In the genomic region with DNA sequence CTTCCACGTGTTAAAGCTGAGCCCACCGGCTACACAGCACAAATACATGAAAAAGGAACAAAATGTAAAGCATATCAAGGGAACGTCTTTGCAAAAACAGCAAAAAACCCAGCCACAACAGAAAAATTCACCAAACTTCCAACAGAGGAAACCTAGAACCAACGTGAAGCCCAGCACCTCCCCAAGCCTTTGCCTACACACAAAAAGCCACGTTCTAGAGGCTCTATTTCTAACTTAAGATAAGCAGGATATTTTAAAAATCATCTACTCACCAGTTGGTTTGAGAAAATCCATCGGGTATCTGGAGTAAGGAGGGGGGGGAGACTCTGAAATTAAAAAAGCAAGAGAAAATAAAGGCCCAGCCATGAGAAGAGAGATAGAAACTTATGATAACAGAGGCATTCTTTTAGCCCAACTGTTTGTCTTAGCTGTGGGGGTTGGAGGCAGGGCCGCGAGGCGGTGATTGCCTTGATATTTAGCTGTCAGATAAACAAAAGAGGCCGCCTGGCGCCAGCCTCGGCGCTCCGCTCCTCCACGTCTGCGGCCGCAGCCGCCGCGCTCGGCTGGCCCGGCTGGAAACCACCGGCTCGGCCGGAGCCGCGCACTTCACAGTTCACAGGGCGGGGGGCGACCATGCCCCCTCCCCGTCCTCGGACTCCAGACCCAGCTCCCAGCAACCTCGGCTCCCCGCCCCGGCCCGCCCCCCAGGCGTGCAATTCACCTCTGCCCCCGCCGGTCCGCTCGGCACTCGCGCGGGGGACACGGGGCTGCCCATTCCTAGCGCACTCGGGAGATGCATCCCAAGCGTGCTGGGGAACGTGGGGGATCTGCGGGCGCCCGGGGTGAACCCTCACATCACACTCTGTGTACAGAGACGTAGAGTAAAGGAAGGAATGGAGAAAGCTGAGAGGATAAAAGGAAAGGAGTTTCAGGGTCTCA, we compare ENCODE assay signal across 8 cellular contexts. TPM values are rescaled to one million over a fixed set of nuclear protein-coding genes. Genes with fewer than 3 reads are reported as not detected.
DNase-seq lines count a peak whose midpoint lies in the region; ATAC-seq and TF ChIP-seq lines count a peak whose summit lies in the region.

No MANE protein-coding gene starts in this region.

- H3F3A ChIP-seq in SU-DHL-6 (ENCODE audit: insufficient read depth), result peaks cover 19% of the 10 kb centered on the region

- H3K27ac ChIP-seq in HUES64 (ENCODE audit: low read depth, low read length) (no peak overlapping the region; the same call in 1 of the 2 replicates), SU-DHL-6 (ENCODE audit: low read depth, low read length) (peak overlapping the region; percentile 39), breast epithelium (peak overlapping the region; percentile 81 to 99)

- peak overlapping the region; percentile 69 for H3K4me2 ChIP-seq in SU-DHL-6 (ENCODE audit: low read depth, low read length, poor library complexity, severe bottlenecking)

- peaks cover 92% of the 10 kb centered on the region for H3K36me3 Mint-ChIP-seq in Calu3 (ENCODE audit: insufficient read depth, unreplicated experiment)

- H4K20me1 ChIP-seq in SU-DHL-6 (ENCODE audit: low read depth, low read length), result peaks cover 9% of the 10 kb centered on the region; the same call in 1 of the 2 replicates

- peaks cover 46% of the 10 kb centered on the region for H3K4me1 ChIP-seq in HUES64 (ENCODE audit: insufficient read depth, low read length)
- peaks cover 8 to 19% of the 10 kb centered on the region in 2 donors for H3K4me1 ChIP-seq in breast epithelium

- WGBS in HUES64, result under 1% methylated on average over 49 of the region's 52 CpGs

- H3K4me3 ChIP-seq in HUES64 (ENCODE audit: low read length), result peak overlapping the region; percentile 73
- peak overlapping the region; percentile 55 for H3K4me3 ChIP-seq in SU-DHL-6 (ENCODE audit: insufficient read depth, low read length, poor library complexity, severe bottlenecking)
- H3K4me3 ChIP-seq in breast epithelium, result peak overlapping the region; percentile 90 to 97 (median 91)

- H3K4me1 Mint-ChIP-seq in Calu3 (ENCODE audit: low read depth, unreplicated experiment), result peaks cover 54% of the 10 kb centered on the region

- no peaks in the 10 kb centered on the region for H3K27me3 Mint-ChIP-seq in Calu3 (ENCODE audit: unreplicated experiment)

- H3K27me3 ChIP-seq in HUES64 (ENCODE audit: insufficient read depth, low read length), result peaks cover 12% of the 10 kb centered on the region; the same call in 1 of the 2 replicates
- no peaks in the 10 kb centered on the region for H3K27me3 ChIP-seq in SU-DHL-6 (ENCODE audit: low read length)
- no peaks in the 10 kb centered on the region for H3K27me3 ChIP-seq in breast epithelium

- no peak for TF ChIP-seq POLR2A in breast epithelium (IDR thresholded peaks at IDR 0.05)

- intact Hi-C loops in Calu3 (cut with micrococcal nuclease; ENCODE audit: unreplicated experiment) (loop anchor here (5.0 to 10.0 kb wide), 3 partner anchors 116 to 274 kb away; no protein-coding TSS in a partner anchor), breast epithelium (cut with DNase I; ENCODE audit: low total_unique reads) (no loop called here)

- BruUV-seq in Calu3 (replicated peaks; lab: Mats Ljungman, UMichigan), result TSS peak; percentile 2

- CTCF ChIA-PET in Calu3 (lab: Charles Lee), result interaction anchor here (0.6 to 1.1 kb wide), 3 partner anchors 9 to 49 kb away, joined by 3 to 4 read pairs (median 3); no protein-coding TSS in a partner anchor

- H3K9me3 ChIP-seq in HUES64 (ENCODE audit: insufficient read depth, low read depth, low read length) (no peaks in the 10 kb centered on the region), SU-DHL-6 (ENCODE audit: insufficient read depth, low read length) (no peaks in the 10 kb centered on the region), breast epithelium (no peaks in the 10 kb centered on the region)

- peak overlapping the region; percentile 59 for H3K27ac Mint-ChIP-seq in Calu3 (ENCODE audit: unreplicated experiment)

- 0 out of 2 replicates have a peak, but pooled peaks cover 8% of the 10 kb centered on the region for H3K79me2 ChIP-seq in SU-DHL-6 (ENCODE audit: insufficient read depth, low read length)

- peak overlapping the region; percentile 76 for H3K9ac ChIP-seq in HUES64 (ENCODE audit: low read depth, low read length)
- H3K9ac ChIP-seq in SU-DHL-6 (ENCODE audit: low read length), result peak overlapping the region; percentile 62

- peak; percentile 46 for DNase-seq in Calu3
- no peak for DNase-seq in breast epithelium (ENCODE audit: low spot score in 2 of 2)
- DNase-seq in islet precursor cell, result peak; percentile 84
- peak; percentile 52 for DNase-seq in stimulated activated CD4-positive, alpha-beta T cell treated with anti-CD3 and anti-CD28 coated beads, Interleukin-15, amount 100 ng/mL, for 24 hours

- H2AFZ ChIP-seq in SU-DHL-6 (ENCODE audit: low read depth, low read length, severe bottlenecking), result peak overlapping the region; percentile 11

- H3K36me3 ChIP-seq in HUES64 (ENCODE audit: insufficient read depth, low read length) (peaks cover 32% of the 10 kb centered on the region), SU-DHL-6 (ENCODE audit: low read length) (0 out of 2 replicates have a peak, but pooled peaks cover 5% of the 10 kb centered on the region), breast epithelium (no peaks in the 10 kb centered on the region)

- H3K4me3 Mint-ChIP-seq in Calu3 (ENCODE audit: low read depth, unreplicated experiment), result peak overlapping the region; percentile 77

- no peaks in the 10 kb centered on the region for H3K9me3 Mint-ChIP-seq in Calu3 (ENCODE audit: low read depth, unreplicated experiment)

- H3K9me2 ChIP-seq in SU-DHL-6 (replicated peaks; ENCODE audit: insufficient read depth, low read length), result no peaks in the 10 kb centered on the region

- no peak for ATAC-seq in HG02973 (IDR thresholded peaks at IDR 0.05; ENCODE audit: unreplicated experiment)
- ATAC-seq in GM21723 (IDR thresholded peaks at IDR 0.05; ENCODE audit: unreplicated experiment), result no peak

- no peak for TF ChIP-seq CTCF in Calu3 (IDR thresholded peaks at IDR 0.05; ENCODE audit: unreplicated experiment)
- no peak for TF ChIP-seq CTCF in SU-DHL-6 (IDR thresholded peaks at IDR 0.05; ENCODE audit: insufficient read depth, low read length, poor library complexity, severe bottlenecking)
- no peak for TF ChIP-seq CTCF in breast epithelium (IDR thresholded peaks at IDR 0.05)

RNA-seq across cellular contexts. Expression of a gene that starts 2.4 kb away (rescaled TPM):
- total RNA-seq in Calu3 (2022) (11.2 and 13.7 TPM in 2 replicates), breast epithelium (10 to 100 TPM; 17.4 to 21.2 (median 20.6) TPM)
- polyA plus RNA-seq in HUES64 (2013, experiment 1 of 2), result 9.8 TPM
- 10.7 TPM for polyA plus RNA-seq in HUES64 (2013, experiment 2 of 2)

Comparison
In these comparisons a context has a peak if more than half of its experiments do, and no peak if none do; other contexts are left out.
1. DNase-seq: peak in Calu3 (single experiment), islet precursor cell (single experiment) and stimulated activated CD4-positive, alpha-beta T cell treated with anti-CD3 and anti-CD28 coated beads, Interleukin-15, amount 100 ng/mL, for 24 hours (single experiment); none in breast epithelium (0 of 2).
2. Peak in every context shown above with its lines, with median percentiles within 50 percentile points of each other: H3K4me3 ChIP-seq.